11 cellular contexts compared by ENCODE assay signal in genomic region chr1:51514733-51515132, GRCh38. TPM values are rescaled to one million over a fixed set of nuclear protein-coding genes. Genes with fewer than 3 reads are reported as not detected.
DNase-seq lines count a peak whose midpoint lies in the region; ATAC-seq, FAIRE-seq and TF ChIP-seq lines count a peak whose summit lies in the region.
"Had no signal": no experiment of that assay in that cellular context is flagged by ENCODE, and none has a peak within 500 bp of the region (broad histone marks: within the 10 kb centered on the region; RNA-seq: fewer than 3 reads in every experiment).

No MANE protein-coding gene starts in this region.

- POLR2A ChIA-PET in GM12878 (lab: Charles Lee): interaction anchor here (5.6 kb wide), 1 partner anchor 11 kb away, joined by 83 read pairs; no protein-coding TSS in a partner anchor

- TF ChIP-seq CTCF in GM12878 (IDR thresholded peaks at IDR 0.05 in 2 of 3, conservative IDR thresholded peaks at IDR 0.05 in 1 of 3; ENCODE audit: control insufficient read depth in 2 of 3, extremely low read depth in 1 of 3, insufficient read depth in 1 of 3, low read depth in 3 of 3, low read length in 3 of 3): no peak

- peak overlapping the region; percentile 41 to 97 (median 75) for H3K4me3 Mint-ChIP-seq in naive B cell

- H3K79me2 ChIP-seq in GM23248 (ENCODE audit: insufficient read depth) (peaks cover 89% of the 10 kb centered on the region), GM12878 (ENCODE audit: control insufficient read depth, insufficient read depth, low read length) (peaks cover 93% of the 10 kb centered on the region)

- BruUV-seq in GM12878 (replicated peaks; lab: Mats Ljungman, UMichigan): no TSS peak

- peak overlapping the region; percentile 92 for H3K4me2 ChIP-seq in GM23248 (ENCODE audit: unreplicated experiment)
- H3K4me2 ChIP-seq in GM12878 (ENCODE audit: control insufficient read depth, insufficient read depth): peak overlapping the region; percentile 88

- H3K9me2 ChIP-seq in GM23248 (ENCODE audit: insufficient read depth): no peaks in the 10 kb centered on the region; the same call in 1 of the 2 replicates

- H3K9me3 Mint-ChIP-seq in naive B cell: no peaks in the 10 kb centered on the region

- peak overlapping the region; percentile 29 to 94 (median 86) for H3K27ac Mint-ChIP-seq in naive B cell

- peak overlapping the region; percentile 58 for H3K9ac ChIP-seq in GM23248
- peak overlapping the region; percentile 99 for H3K9ac ChIP-seq in GM12878 (ENCODE audit: control insufficient read depth, insufficient read depth, low read length)

- FAIRE-seq in GM12878 (lab: Jason Lieb, UNC): no peak

- H3K27me3 ChIP-seq in GM23248 (replicated peaks; ENCODE audit: insufficient read depth) (no peaks in the 10 kb centered on the region), GM12878 (replicated peaks in 1 of 2; ENCODE audit: control insufficient read depth in 2 of 2, insufficient read depth in 2 of 2, low read length in 1 of 2) (no peaks in the 10 kb centered on the region)
- H3K27me3 ChIP-seq: foreskin keratinocyte had no signal

- DNase-seq in AG20443 (ENCODE audit: low spot score) (peak; percentile 7), GM23248 (no peak), GM12878 (ENCODE audit: low read depth, low spot score) (no peak), naive B cell (no peak), SKM-1 (lab: John Stamatoyannopoulos, UW; ENCODE audit: unreplicated experiment) (no peak), KBM-7 (no peak), NCI-H1694 treated with DMSO at 0.1 percent for 48 hours (lab: John Stamatoyannopoulos, UW) (no peak), posterior cingulate gyrus (no peak)
- DNase-seq: activated naive CD4-positive, alpha-beta T cell treated with Interleukin-2 at 50 U/mL for 16 hours; foreskin keratinocyte; NCI-H1694 had no signal

- H3K36me3 Mint-ChIP-seq in naive B cell: peaks cover 0 to 8% of the 10 kb centered on the region in 2 donors

- CTCF ChIA-PET in GM12878 (lab: Yijun Ruan, JAX): interaction anchor here (0.6 to 3.3 kb wide), 2 partner anchors 9 to 12 kb away, joined by 3 to 19 read pairs; no protein-coding TSS in a partner anchor

- TF ChIP-seq POLR2A in GM12878 (IDR thresholded peaks at IDR 0.05; ENCODE audit: low read depth, low read length): no peak

- H3K4me1 ChIP-seq in GM23248 (ENCODE audit: insufficient read depth): peaks cover 42% of the 10 kb centered on the region
- peaks cover 22% of the 10 kb centered on the region for H3K4me1 ChIP-seq in GM12878 (ENCODE audit: control insufficient read depth, insufficient read depth, low read length)

- in situ Hi-C loops in GM23248 (cut with MboI): no loop called here
- in situ Hi-C loops in GM12878 (cut with MboI): no loop called here
- in situ Hi-C loops in KBM-7 (cut with MboI; ENCODE audit: low pct_unique_long_range_greater_than_20kb, low sequenced_read_pairs): no loop called here

- H3K9me3 ChIP-seq in GM23248 (ENCODE audit: low read depth) (no peaks in the 10 kb centered on the region), GM12878 (replicated peaks; ENCODE audit: control insufficient read depth, insufficient read depth, low read length) (no peaks in the 10 kb centered on the region)

- H3K27me3 Mint-ChIP-seq in naive B cell: no peaks in the 10 kb centered on the region

- SMC1A ChIA-PET in GM12878 (lab: Charles Lee; ENCODE audit: uncharacterized antibody, unreplicated experiment): interaction anchor here (1.3 to 7.2 kb wide), 6 partner anchors 10 to 92 kb away, joined by 3 to 147 read pairs (median 17); no protein-coding TSS in a partner anchor

- no peak for ATAC-seq in GM12878
- no peak for ATAC-seq in naive B cell (ENCODE audit: low read depth in 2 of 2)
- ATAC-seq: foreskin keratinocyte had no signal

- peak overlapping the region; percentile 56 for H2AFZ ChIP-seq in GM23248
- H2AFZ ChIP-seq in GM12878 (ENCODE audit: control insufficient read depth, low read depth, low read length): peak overlapping the region; percentile 31

- H3K27ac ChIP-seq in GM23248: peak overlapping the region; percentile 26
- H3K27ac ChIP-seq in GM12878 (ENCODE audit: control insufficient read depth, insufficient read depth): peak overlapping the region; percentile 83
- H3K27ac ChIP-seq: foreskin keratinocyte had no signal

- H3K4me1 Mint-ChIP-seq in naive B cell: peaks cover 58 to 80% (median 71%) of the 10 kb centered on the region in 3 donors

- WGBS in GM23248 (ENCODE audit: low coverage in 1 of 2, low lambda C conversion rate in 2 of 2, missing lambda C conversion rate in 2 of 2), 2 experiments: 10 to 12% methylated on average over 2 of the region's 2 CpGs
- 2% methylated on average over 2 of the region's 2 CpGs for WGBS in GM12878 (ENCODE audit: insufficient coverage, insufficient replicate concordance, low lambda C conversion rate, missing lambda C conversion rate)

- no peak for TF ChIP-seq RAD21 in GM12878 (IDR thresholded peaks at IDR 0.05; ENCODE audit: insufficient read depth, low read depth, low read length)

- no peaks in the 10 kb centered on the region for H3K36me3 ChIP-seq in GM23248 (ENCODE audit: low read depth)
- no peaks in the 10 kb centered on the region for H3K36me3 ChIP-seq in GM12878 (ENCODE audit: control insufficient read depth in 2 of 2, insufficient read depth in 2 of 2, low read length in 1 of 2)

- no peak for TF ChIP-seq EP300 in GM12878 (IDR thresholded peaks at IDR 0.05; ENCODE audit: borderline replicate concordance in 1 of 2, control insufficient read depth in 1 of 2, low read depth in 2 of 2, low read length in 2 of 2)

- intact Hi-C loops in GM12878 (cut with micrococcal nuclease; ENCODE audit: unreplicated experiment) (loop anchor here (2.0 to 10.0 kb wide), 4 partner anchors 14 to 280 kb away; partner anchors contain the start of gene RNF11), posterior cingulate gyrus (cut with DNase I) (loop anchor here (10.0 kb wide), 1 partner anchor 90 kb away; no protein-coding TSS in a partner anchor)

- RAD21 ChIA-PET in GM12878 (lab: Charles Lee; ENCODE audit: unreplicated experiment): interaction anchor here (1.2 to 6.0 kb wide), 6 partner anchors 11 to 218 kb away, joined by 3 to 111 read pairs (median 7); no protein-coding TSS in a partner anchor

- H3K4me3 ChIP-seq in GM23248 (peak overlapping the region; percentile 64), GM12878 (peak overlapping the region; percentile 95)

- H4K20me1 ChIP-seq in GM23248 (ENCODE audit: insufficient read depth) (peaks cover 3% of the 10 kb centered on the region; the same call in 1 of the 2 replicates), GM12878 (ENCODE audit: control insufficient read depth, insufficient read depth) (no peaks in the 10 kb centered on the region)

- H3F3A ChIP-seq in GM23248 (ENCODE audit: insufficient read depth): peaks cover 21% of the 10 kb centered on the region

TF ChIP-seq in GM12878, 131 proteins besides CTCF, POLR2A, EP300 and RAD21 (continues in another document):
- no peak for TF ChIP-seq HDAC2 (IDR thresholded peaks at IDR 0.05)
- TF ChIP-seq MTA2 (IDR thresholded peaks at IDR 0.05; ENCODE audit: low read depth): no peak
- TF ChIP-seq, protein P1, sequence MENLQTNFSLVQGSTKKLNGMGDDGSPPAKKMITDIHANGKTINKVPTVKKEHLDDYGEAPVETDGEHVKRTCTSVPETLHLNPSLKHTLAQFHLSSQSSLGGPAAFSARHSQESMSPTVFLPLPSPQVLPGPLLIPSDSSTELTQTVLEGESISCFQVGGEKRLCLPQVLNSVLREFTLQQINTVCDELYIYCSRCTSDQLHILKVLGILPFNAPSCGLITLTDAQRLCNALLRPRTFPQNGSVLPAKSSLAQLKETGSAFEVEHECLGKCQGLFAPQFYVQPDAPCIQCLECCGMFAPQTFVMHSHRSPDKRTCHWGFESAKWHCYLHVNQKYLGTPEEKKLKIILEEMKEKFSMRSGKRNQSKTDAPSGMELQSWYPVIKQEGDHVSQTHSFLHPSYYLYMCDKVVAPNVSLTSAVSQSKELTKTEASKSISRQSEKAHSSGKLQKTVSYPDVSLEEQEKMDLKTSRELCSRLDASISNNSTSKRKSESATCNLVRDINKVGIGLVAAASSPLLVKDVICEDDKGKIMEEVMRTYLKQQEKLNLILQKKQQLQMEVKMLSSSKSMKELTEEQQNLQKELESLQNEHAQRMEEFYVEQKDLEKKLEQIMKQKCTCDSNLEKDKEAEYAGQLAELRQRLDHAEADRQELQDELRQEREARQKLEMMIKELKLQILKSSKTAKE (IDR thresholded peaks at IDR 0.05; ENCODE audit: low read depth, poor library complexity, severe bottlenecking): no peak
- TF ChIP-seq CREM (IDR thresholded peaks at IDR 0.05; ENCODE audit: low read depth): no peak
- TF ChIP-seq ATF2 (IDR thresholded peaks at IDR 0.05; ENCODE audit: low read length): no peak

RNA-seq across cellular contexts. Expression of gene EPS15, which starts 4.3 kb away (rescaled TPM):
- total RNA-seq in GM23248 (2014; rRNA removed; shearing (Covaris generic)): 41.1 and 41.6 TPM in 2 replicates
- polyA plus RNA-seq in GM23248 (2016; fragmentation: Nextera tagmentation; extraction: Ambion mirVana): 25.9 and 26.9 TPM in 2 replicates
- total RNA-seq in GM12878 (2013; cell fraction: nucleolus; rRNA removed): 323 and 356 TPM in 2 replicates
- total RNA-seq in GM12878 (2014; rRNA removed): 53.4 and 65.1 TPM in 2 replicates
- 71.6 and 75.1 TPM in 2 replicates for total RNA-seq in GM12878 (2014; rRNA removed; fragmentation: Illumina TruSeq; extraction: Trizol)
- total RNA-seq in GM12878 (2021): 87.8 and 88.2 TPM in 2 replicates
- polyA plus RNA-seq in GM12878 (2011; ENCODE audit: low read depth): 19.0 TPM
- 61.9 and 86.3 TPM in 2 replicates for polyA plus RNA-seq in GM12878 (2011; rRNA removed)
- 23.5 and 33.2 TPM in 2 replicates for polyA plus RNA-seq in GM12878 (2011; cell fraction: cytosol; rRNA removed)
- 33.4 and 34.4 TPM in 2 replicates for polyA plus RNA-seq in GM12878 (2011; cell fraction: nucleus; rRNA removed)
- polyA plus RNA-seq in GM12878 (2012): 27.6 and 33.8 TPM in 2 replicates
- polyA plus RNA-seq in GM12878 (2014; fragmentation: Illumina TruSeq; extraction: Trizol): 60.6 and 80.7 TPM in 2 replicates
- 10 to 100 TPM; 24.7 to 49.5 TPM for polyA plus RNA-seq in GM12878 (2014; fragmentation: Nextera tagmentation; extraction: Ambion mirVana)
- 37.6 and 43.3 TPM in 2 replicates for polyA plus RNA-seq in GM12878 (2014; rRNA removed)
- 10 to 100 TPM; 55.5 to 57.1 TPM for polyA plus RNA-seq in GM12878 (2016; fragmentation: Nextera tagmentation; extraction: Ambion mirVana)
- polyA minus RNA-seq in GM12878 (2011; rRNA and poly(A)+ RNA removed): 79.6 and 113 TPM in 2 replicates
- 37.7 and 45.4 TPM in 2 replicates for polyA minus RNA-seq in GM12878 (2011; cell fraction: cytosol; rRNA and poly(A)+ RNA removed)
- polyA minus RNA-seq in GM12878 (2011; cell fraction: nucleus; rRNA and poly(A)+ RNA removed): 29.9 and 40.9 TPM in 2 replicates
- 10 to 100 TPM; 40.6 to 76.5 (median 67.9) TPM for polyA plus RNA-seq in naive B cell (ENCODE audit: low read depth in 6 of 6)
